In the genomic region with DNA sequence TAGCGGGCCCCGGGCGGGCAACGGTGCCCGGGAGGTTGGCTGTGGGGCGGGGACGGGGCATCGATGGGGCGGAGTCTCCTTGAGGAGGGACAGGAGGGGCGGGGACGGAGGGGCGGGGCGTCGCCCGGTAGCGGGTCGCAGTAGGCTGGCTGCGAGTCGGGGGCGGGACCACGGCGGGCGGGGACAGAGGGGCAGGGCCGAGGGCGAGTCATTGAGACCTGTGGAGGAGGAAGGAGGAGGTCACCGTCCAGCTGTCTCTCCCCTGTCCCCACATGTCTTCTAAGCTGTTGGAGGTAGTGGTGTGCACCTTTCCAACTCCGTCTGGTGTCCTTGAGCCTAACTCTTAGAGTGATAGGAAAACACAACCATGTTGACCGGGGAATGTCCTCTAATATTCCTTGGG, we compare ENCODE assay signal across 1 cellular context.
TF ChIP-seq lines count a peak whose summit lies in the region.

Gene CRAT (minus strand): TSS at position 54 of the 403 bp plus-strand sequence. CDS start 284 bp downstream, outside the sequence.

TF ChIP-seq in HepG2, 621 proteins besides CTCF, POLR2A, EP300 and RAD21 (continued from another document and continues in another):
- 0 out of 2 replicates have a peak, but pooled peaks have one; percentile 17 for TF ChIP-seq ZSCAN25 (CRISPR knock-in tag; IDR thresholded peaks at IDR 0.05)
- TF ChIP-seq ZNF883 (CRISPR knock-in tag; IDR thresholded peaks at IDR 0.05; ENCODE audit: not compliant biosample characterization): no peak
- 0 out of 2 replicates have a peak, but pooled peaks have one; percentile 50 for TF ChIP-seq MTF2 (CRISPR knock-in tag; IDR thresholded peaks at IDR 0.05; ENCODE audit: borderline replicate concordance)
- no peak for TF ChIP-seq NFKB2 (CRISPR knock-in tag; IDR thresholded peaks at IDR 0.05; ENCODE audit: borderline replicate concordance)
- no peak for TF ChIP-seq ZNF790 (CRISPR knock-in tag; IDR thresholded peaks at IDR 0.05; ENCODE audit: borderline replicate concordance)
- 0 out of 2 replicates have a peak, but pooled peaks have one; percentile 12 for TF ChIP-seq RBFOX2 (IDR thresholded peaks at IDR 0.05; ENCODE audit: low read depth, low read length)
- TF ChIP-seq CREM (IDR thresholded peaks at IDR 0.05): peak; percentile 22; the same call in 1 of the 2 replicates
- no peak for TF ChIP-seq CREM (CRISPR knock-in tag; IDR thresholded peaks at IDR 0.05)
- no peak for TF ChIP-seq PHF5A (CRISPR knock-in tag; IDR thresholded peaks at IDR 0.05; ENCODE audit: low read depth, unreplicated experiment)
- TF ChIP-seq ZNF335 (CRISPR knock-in tag; IDR thresholded peaks at IDR 0.05): 0 out of 2 replicates have a peak, but pooled peaks have one; percentile 63
- TF ChIP-seq ZFY (CRISPR knock-in tag; IDR thresholded peaks at IDR 0.05): 0 out of 2 replicates have a peak, but pooled peaks have one; percentile 10
- TF ChIP-seq ZNF235 (CRISPR knock-in tag; IDR thresholded peaks at IDR 0.05; ENCODE audit: borderline replicate concordance): no peak
- peak; percentile 30 for TF ChIP-seq ZMYM4 (CRISPR knock-in tag; IDR thresholded peaks at IDR 0.05)
- 0 out of 2 replicates have a peak, but pooled peaks have one; percentile 16 for TF ChIP-seq HOXA5 (CRISPR knock-in tag; IDR thresholded peaks at IDR 0.05)
- TF ChIP-seq ZNF580 (CRISPR knock-in tag; IDR thresholded peaks at IDR 0.05; ENCODE audit: borderline replicate concordance, low read depth): peak; percentile 66; the same call in 1 of the 2 replicates
- TF ChIP-seq CCDC6 (CRISPR knock-in tag; IDR thresholded peaks at IDR 0.05): peak; percentile 68; the same call in 1 of the 2 replicates
- TF ChIP-seq DNMT3B (CRISPR knock-in tag; conservative IDR thresholded peaks at IDR 0.05): peak; percentile 36; the same call in 1 of the 2 replicates
- peak; percentile 99 for TF ChIP-seq POLR2AphosphoS5 (IDR thresholded peaks at IDR 0.05; ENCODE audit: low read depth, low read length)
- no peak for TF ChIP-seq RFX5 (IDR thresholded peaks at IDR 0.05; ENCODE audit: low read depth, low read length)
- no peak for TF ChIP-seq ZNF639 (CRISPR knock-in tag; conservative IDR thresholded peaks at IDR 0.05)
- no peak for TF ChIP-seq RBM39 (IDR thresholded peaks at IDR 0.05; ENCODE audit: low read depth, low read length, poor library complexity, severe bottlenecking)
- no peak for TF ChIP-seq USF2 (IDR thresholded peaks at IDR 0.05; ENCODE audit: low read depth, low read length)
- no peak for TF ChIP-seq USF2 (CRISPR knock-in tag; IDR thresholded peaks at IDR 0.05; ENCODE audit: borderline replicate concordance)
- peak; percentile 61 for TF ChIP-seq ASH2L (IDR thresholded peaks at IDR 0.05; ENCODE audit: insufficient read length, low read depth, low read length)
- no peak for TF ChIP-seq CBFB (CRISPR knock-in tag; IDR thresholded peaks at IDR 0.05)
- no peak for TF ChIP-seq BRCA1 (CRISPR knock-in tag; IDR thresholded peaks at IDR 0.05)
- 0 out of 2 replicates have a peak, but pooled peaks have one; percentile 12 for TF ChIP-seq TBP (CRISPR knock-in tag; IDR thresholded peaks at IDR 0.05)
- no peak for TF ChIP-seq WIZ (CRISPR knock-in tag; IDR thresholded peaks at IDR 0.05)
- TF ChIP-seq ZNF891 (CRISPR knock-in tag; IDR thresholded peaks at IDR 0.05): no peak
- TF ChIP-seq MIER2 (CRISPR knock-in tag; IDR thresholded peaks at IDR 0.05): 0 out of 2 replicates have a peak, but pooled peaks have one; percentile 19
- no peak for TF ChIP-seq ZFP36L2 (CRISPR knock-in tag; IDR thresholded peaks at IDR 0.05)
- TF ChIP-seq ZNF224 (CRISPR knock-in tag; IDR thresholded peaks at IDR 0.05): 0 out of 2 replicates have a peak, but pooled peaks have one; percentile 29
- peak; percentile 2; the same call in 1 of the 2 replicates for TF ChIP-seq ZNF777 (CRISPR knock-in tag; IDR thresholded peaks at IDR 0.05)
- TF ChIP-seq ZNF136 (CRISPR knock-in tag; IDR thresholded peaks at IDR 0.05; ENCODE audit: low read depth): no peak
- peak; percentile 19; the same call in 1 of the 2 replicates for TF ChIP-seq ZNF574 (CRISPR knock-in tag; IDR thresholded peaks at IDR 0.05)
- TF ChIP-seq, protein P1, sequence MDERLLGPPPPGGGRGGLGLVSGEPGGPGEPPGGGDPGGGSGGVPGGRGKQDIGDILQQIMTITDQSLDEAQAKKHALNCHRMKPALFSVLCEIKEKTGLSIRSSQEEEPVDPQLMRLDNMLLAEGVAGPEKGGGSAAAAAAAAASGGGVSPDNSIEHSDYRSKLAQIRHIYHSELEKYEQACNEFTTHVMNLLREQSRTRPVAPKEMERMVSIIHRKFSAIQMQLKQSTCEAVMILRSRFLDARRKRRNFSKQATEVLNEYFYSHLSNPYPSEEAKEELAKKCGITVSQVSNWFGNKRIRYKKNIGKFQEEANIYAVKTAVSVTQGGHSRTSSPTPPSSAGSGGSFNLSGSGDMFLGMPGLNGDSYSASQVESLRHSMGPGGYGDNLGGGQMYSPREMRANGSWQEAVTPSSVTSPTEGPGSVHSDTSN (CRISPR knock-in tag; IDR thresholded peaks at IDR 0.05): peak; percentile 30; the same call in 1 of the 2 replicates
- no peak for TF ChIP-seq ZNF124 (CRISPR knock-in tag; IDR thresholded peaks at IDR 0.05)
- TF ChIP-seq, protein P2, sequence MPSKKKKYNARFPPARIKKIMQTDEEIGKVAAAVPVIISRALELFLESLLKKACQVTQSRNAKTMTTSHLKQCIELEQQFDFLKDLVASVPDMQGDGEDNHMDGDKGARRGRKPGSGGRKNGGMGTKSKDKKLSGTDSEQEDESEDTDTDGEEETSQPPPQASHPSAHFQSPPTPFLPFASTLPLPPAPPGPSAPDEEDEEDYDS (CRISPR knock-in tag; IDR thresholded peaks at IDR 0.05): peak; percentile 66
- peak; percentile 60; the same call in 1 of the 2 replicates for TF ChIP-seq FOXC1 (CRISPR knock-in tag; IDR thresholded peaks at IDR 0.05; ENCODE audit: borderline replicate concordance)
- peak; percentile 82; the same call in 1 of the 2 replicates for TF ChIP-seq ZNF558 (CRISPR knock-in tag; IDR thresholded peaks at IDR 0.05; ENCODE audit: borderline replicate concordance)
- no peak for TF ChIP-seq RNF219 (CRISPR knock-in tag; IDR thresholded peaks at IDR 0.05)
- TF ChIP-seq MXI1 (IDR thresholded peaks at IDR 0.05; ENCODE audit: borderline replicate concordance, low read depth, low read length): 0 out of 3 replicates have a peak, but pooled peaks have one; percentile 7
- no peak for TF ChIP-seq ZC3H4 (CRISPR knock-in tag; IDR thresholded peaks at IDR 0.05; ENCODE audit: borderline replicate concordance)
- TF ChIP-seq ZNF550 (CRISPR knock-in tag; IDR thresholded peaks at IDR 0.05; ENCODE audit: borderline replicate concordance): no peak
- TF ChIP-seq HNRNPL (IDR thresholded peaks at IDR 0.05; ENCODE audit: low read depth, low read length): no peak
- TF ChIP-seq NCOA1 (CRISPR knock-in tag; IDR thresholded peaks at IDR 0.05): 0 out of 2 replicates have a peak, but pooled peaks have one; percentile 52
- no peak for TF ChIP-seq RARG (CRISPR knock-in tag; IDR thresholded peaks at IDR 0.05; ENCODE audit: low read depth)
- no peak for TF ChIP-seq ATF5 (CRISPR knock-in tag; IDR thresholded peaks at IDR 0.05; ENCODE audit: low read depth)
- peak; percentile 90; the same call in 1 of the 2 replicates for TF ChIP-seq ZNF816 (CRISPR knock-in tag; IDR thresholded peaks at IDR 0.05; ENCODE audit: borderline replicate concordance)
- no peak for TF ChIP-seq CBX5 (CRISPR knock-in tag; IDR thresholded peaks at IDR 0.05; ENCODE audit: borderline replicate concordance)
- TF ChIP-seq HNRNPLL (IDR thresholded peaks at IDR 0.05; ENCODE audit: low read depth, low read length, poor library complexity, severe bottlenecking): no peak
- TF ChIP-seq, protein P3, sequence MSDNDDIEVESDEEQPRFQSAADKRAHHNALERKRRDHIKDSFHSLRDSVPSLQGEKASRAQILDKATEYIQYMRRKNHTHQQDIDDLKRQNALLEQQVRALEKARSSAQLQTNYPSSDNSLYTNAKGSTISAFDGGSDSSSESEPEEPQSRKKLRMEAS (IDR thresholded peaks at IDR 0.05): peak; percentile 72
- TF ChIP-seq ZNF24 (IDR thresholded peaks at IDR 0.05): no peak
- no peak for TF ChIP-seq ATM (IDR thresholded peaks at IDR 0.05; ENCODE audit: borderline replicate concordance)
- no peak for TF ChIP-seq ZSCAN20 (CRISPR knock-in tag; IDR thresholded peaks at IDR 0.05; ENCODE audit: borderline replicate concordance)
- TF ChIP-seq, protein P4, sequence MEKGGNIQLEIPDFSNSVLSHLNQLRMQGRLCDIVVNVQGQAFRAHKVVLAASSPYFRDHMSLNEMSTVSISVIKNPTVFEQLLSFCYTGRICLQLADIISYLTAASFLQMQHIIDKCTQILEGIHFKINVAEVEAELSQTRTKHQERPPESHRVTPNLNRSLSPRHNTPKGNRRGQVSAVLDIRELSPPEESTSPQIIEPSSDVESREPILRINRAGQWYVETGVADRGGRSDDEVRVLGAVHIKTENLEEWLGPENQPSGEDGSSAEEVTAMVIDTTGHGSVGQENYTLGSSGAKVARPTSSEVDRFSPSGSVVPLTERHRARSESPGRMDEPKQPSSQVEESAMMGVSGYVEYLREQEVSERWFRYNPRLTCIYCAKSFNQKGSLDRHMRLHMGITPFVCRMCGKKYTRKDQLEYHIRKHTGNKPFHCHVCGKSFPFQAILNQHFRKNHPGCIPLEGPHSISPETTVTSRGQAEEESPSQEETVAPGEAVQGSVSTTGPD (CRISPR knock-in tag; IDR thresholded peaks at IDR 0.05): no peak
